2 cellular contexts compared by ENCODE assay signal in the genomic region with DNA sequence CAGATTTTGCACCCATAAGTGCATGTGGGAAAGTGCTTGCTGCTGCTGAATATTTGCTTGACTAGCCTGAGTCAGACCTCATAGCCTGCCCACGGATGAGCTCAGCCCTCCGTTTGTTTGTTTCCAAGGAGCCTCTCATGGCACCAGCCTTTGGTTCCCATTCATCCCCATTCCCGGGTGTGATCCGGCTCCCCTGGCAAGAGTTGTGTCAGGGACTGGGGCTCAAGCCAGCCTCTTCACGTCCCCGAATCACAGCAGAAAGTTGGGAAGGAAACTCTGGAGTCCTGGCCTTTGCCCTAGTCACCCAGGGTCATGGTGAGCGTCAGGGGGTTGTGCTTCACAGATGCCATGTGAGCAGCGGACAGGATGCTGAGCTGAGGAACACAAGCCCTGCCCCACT.
TF ChIP-seq lines count a peak whose summit lies in the region.

No MANE protein-coding gene starts in this region.

TF ChIP-seq in liver, 16 proteins besides CTCF, POLR2A, EP300 and RAD21:
- TF ChIP-seq ZBTB33 (IDR thresholded peaks at IDR 0.05): no peak
- TF ChIP-seq YY1 (IDR thresholded peaks at IDR 0.05): no peak
- no peak for TF ChIP-seq JUND (IDR thresholded peaks at IDR 0.05)
- no peak for TF ChIP-seq HNF4G (IDR thresholded peaks at IDR 0.05)
- TF ChIP-seq RXRA (IDR thresholded peaks at IDR 0.05): peak; percentile 49 to 76
- TF ChIP-seq FOXA1 (IDR thresholded peaks at IDR 0.05): no peak
- peak; percentile 20 to 26 for TF ChIP-seq HNF4A (conservative IDR thresholded peaks at IDR 0.05)
- no peak for TF ChIP-seq ATF3 (IDR thresholded peaks at IDR 0.05)
- no peak for TF ChIP-seq GABPA (IDR thresholded peaks at IDR 0.05 in 1 of 2, conservative IDR thresholded peaks at IDR 0.05 in 1 of 2)
- TF ChIP-seq EGR1 (IDR thresholded peaks at IDR 0.05; ENCODE audit: low read depth in 2 of 2): no peak
- TF ChIP-seq, protein P1, sequence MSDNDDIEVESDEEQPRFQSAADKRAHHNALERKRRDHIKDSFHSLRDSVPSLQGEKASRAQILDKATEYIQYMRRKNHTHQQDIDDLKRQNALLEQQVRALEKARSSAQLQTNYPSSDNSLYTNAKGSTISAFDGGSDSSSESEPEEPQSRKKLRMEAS (IDR thresholded peaks at IDR 0.05): no peak
- TF ChIP-seq, protein P2, sequence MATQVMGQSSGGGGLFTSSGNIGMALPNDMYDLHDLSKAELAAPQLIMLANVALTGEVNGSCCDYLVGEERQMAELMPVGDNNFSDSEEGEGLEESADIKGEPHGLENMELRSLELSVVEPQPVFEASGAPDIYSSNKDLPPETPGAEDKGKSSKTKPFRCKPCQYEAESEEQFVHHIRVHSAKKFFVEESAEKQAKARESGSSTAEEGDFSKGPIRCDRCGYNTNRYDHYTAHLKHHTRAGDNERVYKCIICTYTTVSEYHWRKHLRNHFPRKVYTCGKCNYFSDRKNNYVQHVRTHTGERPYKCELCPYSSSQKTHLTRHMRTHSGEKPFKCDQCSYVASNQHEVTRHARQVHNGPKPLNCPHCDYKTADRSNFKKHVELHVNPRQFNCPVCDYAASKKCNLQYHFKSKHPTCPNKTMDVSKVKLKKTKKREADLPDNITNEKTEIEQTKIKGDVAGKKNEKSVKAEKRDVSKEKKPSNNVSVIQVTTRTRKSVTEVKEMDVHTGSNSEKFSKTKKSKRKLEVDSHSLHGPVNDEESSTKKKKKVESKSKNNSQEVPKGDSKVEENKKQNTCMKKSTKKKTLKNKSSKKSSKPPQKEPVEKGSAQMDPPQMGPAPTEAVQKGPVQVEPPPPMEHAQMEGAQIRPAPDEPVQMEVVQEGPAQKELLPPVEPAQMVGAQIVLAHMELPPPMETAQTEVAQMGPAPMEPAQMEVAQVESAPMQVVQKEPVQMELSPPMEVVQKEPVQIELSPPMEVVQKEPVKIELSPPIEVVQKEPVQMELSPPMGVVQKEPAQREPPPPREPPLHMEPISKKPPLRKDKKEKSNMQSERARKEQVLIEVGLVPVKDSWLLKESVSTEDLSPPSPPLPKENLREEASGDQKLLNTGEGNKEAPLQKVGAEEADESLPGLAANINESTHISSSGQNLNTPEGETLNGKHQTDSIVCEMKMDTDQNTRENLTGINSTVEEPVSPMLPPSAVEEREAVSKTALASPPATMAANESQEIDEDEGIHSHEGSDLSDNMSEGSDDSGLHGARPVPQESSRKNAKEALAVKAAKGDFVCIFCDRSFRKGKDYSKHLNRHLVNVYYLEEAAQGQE (IDR thresholded peaks at IDR 0.05): no peak
- no peak for TF ChIP-seq NR2F2 (IDR thresholded peaks at IDR 0.05)

TF ChIP-seq in HepG2, 621 proteins besides CTCF, POLR2A, EP300 and RAD21:
- no peak for TF ChIP-seq HDAC6 (IDR thresholded peaks at IDR 0.05; ENCODE audit: low read depth, low read length)
- TF ChIP-seq ZFP41 (CRISPR knock-in tag; IDR thresholded peaks at IDR 0.05; ENCODE audit: borderline replicate concordance): no peak
- no peak for TF ChIP-seq ZFP37 (CRISPR knock-in tag; IDR thresholded peaks at IDR 0.05; ENCODE audit: borderline replicate concordance)
- TF ChIP-seq HDAC2 (CRISPR knock-in tag; IDR thresholded peaks at IDR 0.05): no peak
- TF ChIP-seq, protein P3, sequence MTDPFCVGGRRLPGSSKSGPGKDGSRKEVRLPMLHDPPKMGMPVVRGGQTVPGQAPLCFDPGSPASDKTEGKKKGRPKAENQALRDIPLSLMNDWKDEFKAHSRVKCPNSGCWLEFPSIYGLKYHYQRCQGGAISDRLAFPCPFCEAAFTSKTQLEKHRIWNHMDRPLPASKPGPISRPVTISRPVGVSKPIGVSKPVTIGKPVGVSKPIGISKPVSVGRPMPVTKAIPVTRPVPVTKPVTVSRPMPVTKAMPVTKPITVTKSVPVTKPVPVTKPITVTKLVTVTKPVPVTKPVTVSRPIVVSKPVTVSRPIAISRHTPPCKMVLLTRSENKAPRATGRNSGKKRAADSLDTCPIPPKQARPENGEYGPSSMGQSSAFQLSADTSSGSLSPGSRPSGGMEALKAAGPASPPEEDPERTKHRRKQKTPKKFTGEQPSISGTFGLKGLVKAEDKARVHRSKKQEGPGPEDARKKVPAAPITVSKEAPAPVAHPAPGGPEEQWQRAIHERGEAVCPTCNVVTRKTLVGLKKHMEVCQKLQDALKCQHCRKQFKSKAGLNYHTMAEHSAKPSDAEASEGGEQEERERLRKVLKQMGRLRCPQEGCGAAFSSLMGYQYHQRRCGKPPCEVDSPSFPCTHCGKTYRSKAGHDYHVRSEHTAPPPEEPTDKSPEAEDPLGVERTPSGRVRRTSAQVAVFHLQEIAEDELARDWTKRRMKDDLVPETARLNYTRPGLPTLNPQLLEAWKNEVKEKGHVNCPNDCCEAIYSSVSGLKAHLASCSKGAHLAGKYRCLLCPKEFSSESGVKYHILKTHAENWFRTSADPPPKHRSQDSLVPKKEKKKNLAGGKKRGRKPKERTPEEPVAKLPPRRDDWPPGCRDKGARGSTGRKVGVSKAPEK (CRISPR knock-in tag; IDR thresholded peaks at IDR 0.05; ENCODE audit: borderline replicate concordance): no peak
- TF ChIP-seq, protein P4, sequence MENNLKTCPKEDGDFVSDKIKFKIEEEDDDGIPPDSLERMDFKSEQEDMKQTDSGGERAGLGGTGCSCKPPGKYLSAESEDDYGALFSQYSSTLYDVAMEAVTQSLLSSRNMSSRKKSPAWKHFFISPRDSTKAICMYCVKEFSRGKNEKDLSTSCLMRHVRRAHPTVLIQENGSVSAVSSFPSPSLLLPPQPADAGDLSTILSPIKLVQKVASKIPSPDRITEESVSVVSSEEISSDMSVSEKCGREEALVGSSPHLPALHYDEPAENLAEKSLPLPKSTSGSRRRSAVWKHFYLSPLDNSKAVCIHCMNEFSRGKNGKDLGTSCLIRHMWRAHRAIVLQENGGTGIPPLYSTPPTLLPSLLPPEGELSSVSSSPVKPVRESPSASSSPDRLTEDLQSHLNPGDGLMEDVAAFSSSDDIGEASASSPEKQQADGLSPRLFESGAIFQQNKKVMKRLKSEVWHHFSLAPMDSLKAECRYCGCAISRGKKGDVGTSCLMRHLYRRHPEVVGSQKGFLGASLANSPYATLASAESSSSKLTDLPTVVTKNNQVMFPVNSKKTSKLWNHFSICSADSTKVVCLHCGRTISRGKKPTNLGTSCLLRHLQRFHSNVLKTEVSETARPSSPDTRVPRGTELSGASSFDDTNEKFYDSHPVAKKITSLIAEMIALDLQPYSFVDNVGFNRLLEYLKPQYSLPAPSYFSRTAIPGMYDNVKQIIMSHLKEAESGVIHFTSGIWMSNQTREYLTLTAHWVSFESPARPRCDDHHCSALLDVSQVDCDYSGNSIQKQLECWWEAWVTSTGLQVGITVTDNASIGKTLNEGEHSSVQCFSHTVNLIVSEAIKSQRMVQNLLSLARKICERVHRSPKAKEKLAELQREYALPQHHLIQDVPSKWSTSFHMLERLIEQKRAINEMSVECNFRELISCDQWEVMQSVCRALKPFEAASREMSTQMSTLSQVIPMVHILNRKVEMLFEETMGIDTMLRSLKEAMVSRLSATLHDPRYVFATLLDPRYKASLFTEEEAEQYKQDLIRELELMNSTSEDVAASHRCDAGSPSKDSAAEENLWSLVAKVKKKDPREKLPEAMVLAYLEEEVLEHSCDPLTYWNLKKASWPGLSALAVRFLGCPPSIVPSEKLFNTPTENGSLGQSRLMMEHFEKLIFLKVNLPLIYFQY (CRISPR knock-in tag; IDR thresholded peaks at IDR 0.05; ENCODE audit: borderline replicate concordance): no peak
- TF ChIP-seq, protein P5, sequence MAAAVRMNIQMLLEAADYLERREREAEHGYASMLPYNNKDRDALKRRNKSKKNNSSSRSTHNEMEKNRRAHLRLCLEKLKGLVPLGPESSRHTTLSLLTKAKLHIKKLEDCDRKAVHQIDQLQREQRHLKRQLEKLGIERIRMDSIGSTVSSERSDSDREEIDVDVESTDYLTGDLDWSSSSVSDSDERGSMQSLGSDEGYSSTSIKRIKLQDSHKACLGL (CRISPR knock-in tag; IDR thresholded peaks at IDR 0.05): no peak
- no peak for TF ChIP-seq TFE3 (CRISPR knock-in tag; IDR thresholded peaks at IDR 0.05)
- TF ChIP-seq ZNF446 (CRISPR knock-in tag; IDR thresholded peaks at IDR 0.05): no peak
- no peak for TF ChIP-seq ZNF776 (CRISPR knock-in tag; IDR thresholded peaks at IDR 0.05)
- TF ChIP-seq GZF1 (CRISPR knock-in tag; IDR thresholded peaks at IDR 0.05): no peak
- TF ChIP-seq, protein P6, sequence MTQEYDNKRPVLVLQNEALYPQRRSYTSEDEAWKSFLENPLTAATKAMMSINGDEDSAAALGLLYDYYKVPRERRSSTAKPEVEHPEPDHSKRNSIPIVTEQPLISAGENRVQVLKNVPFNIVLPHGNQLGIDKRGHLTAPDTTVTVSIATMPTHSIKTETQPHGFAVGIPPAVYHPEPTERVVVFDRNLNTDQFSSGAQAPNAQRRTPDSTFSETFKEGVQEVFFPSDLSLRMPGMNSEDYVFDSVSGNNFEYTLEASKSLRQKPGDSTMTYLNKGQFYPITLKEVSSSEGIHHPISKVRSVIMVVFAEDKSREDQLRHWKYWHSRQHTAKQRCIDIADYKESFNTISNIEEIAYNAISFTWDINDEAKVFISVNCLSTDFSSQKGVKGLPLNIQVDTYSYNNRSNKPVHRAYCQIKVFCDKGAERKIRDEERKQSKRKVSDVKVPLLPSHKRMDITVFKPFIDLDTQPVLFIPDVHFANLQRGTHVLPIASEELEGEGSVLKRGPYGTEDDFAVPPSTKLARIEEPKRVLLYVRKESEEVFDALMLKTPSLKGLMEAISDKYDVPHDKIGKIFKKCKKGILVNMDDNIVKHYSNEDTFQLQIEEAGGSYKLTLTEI (CRISPR knock-in tag; conservative IDR thresholded peaks at IDR 0.05): no peak
- no peak for TF ChIP-seq EHMT2 (IDR thresholded peaks at IDR 0.05; ENCODE audit: borderline replicate concordance, low read depth, low read length)
- no peak for TF ChIP-seq FOXP1 (IDR thresholded peaks at IDR 0.05)
- no peak for TF ChIP-seq FOXP1 (CRISPR knock-in tag; IDR thresholded peaks at IDR 0.05)
- no peak for TF ChIP-seq HMGXB3 (CRISPR knock-in tag; IDR thresholded peaks at IDR 0.05; ENCODE audit: borderline replicate concordance)
